Comparison of ENCODE assay signal across 9 cellular contexts in genomic region chr14:95520346-95520745, GRCh38. TPM values are rescaled to one million over a fixed set of nuclear protein-coding genes. Genes with fewer than 3 reads are reported as not detected.
DNase-seq lines count a peak whose midpoint lies in the region; ATAC-seq and TF ChIP-seq lines count a peak whose summit lies in the region.
"Had no signal": no experiment of that assay in that cellular context is flagged by ENCODE, and none has a peak within 500 bp of the region (broad histone marks: within the 10 kb centered on the region; RNA-seq: fewer than 3 reads in every experiment).

No MANE protein-coding gene starts in this region.

- ATAC-seq in Panc1: no peak
- no peak for ATAC-seq in GM21786 (IDR thresholded peaks at IDR 0.05; ENCODE audit: unreplicated experiment)

- peak overlapping the region; percentile 4; the same call in 1 of the 2 replicates for H3K27ac ChIP-seq in Panc1 (ENCODE audit: low read length)
- peak overlapping the region in 20 of 21 experiments; percentile 39 to 98 (median 76) for H3K27ac ChIP-seq in skin epidermis
- no peak overlapping the region for H3K27ac ChIP-seq in brain microvascular endothelial cell

- peaks cover 25% of the 10 kb centered on the region for H3K4me1 ChIP-seq in Panc1 (ENCODE audit: control insufficient read depth, insufficient read depth, low read length)

- in situ Hi-C loops in Panc1 (cut with HindIII; ENCODE audit: low pct_unique_long_range_greater_than_20kb, low sequenced_read_pairs) (no loop called here), brain microvascular endothelial cell (cut with HindIII; ENCODE audit: low pct_ligation_motif_present, low sequenced_read_pairs) (no loop called here)

- no TSS peak for BruUV-seq in Panc1 (replicated peaks; lab: Mats Ljungman, UMichigan)

- no peaks in the 10 kb centered on the region for H3K9me3 Mint-ChIP-seq in dendritic cell treated with granulocyte-macrophage colony-stimulating factor and Interleukin-4, amounts not matched to agents 40 ng/mL and 50 ng/mL, for 4 days

- H3K4me3 ChIP-seq in Panc1 (ENCODE audit: low read depth in 2 of 2, low read length in 2 of 2) (no peak overlapping the region), skin epidermis (no peak overlapping the region), MG63 (no peak overlapping the region), brain microvascular endothelial cell (ENCODE audit: low read depth, low read length) (no peak overlapping the region)

- DNase-seq in Panc1 (ENCODE audit: low read depth, low spot score) (no peak), MG63 (no peak), brain microvascular endothelial cell (no peak)
- DNase-seq in stimulated activated CD4-positive, alpha-beta T cell treated with anti-CD3 and anti-CD28 coated beads, Interleukin-2, amount 100 ng/mL, for 24 hours: no peak
- DNase-seq: NCI-H345 had no signal

- H3K36me3 Mint-ChIP-seq in dendritic cell treated with granulocyte-macrophage colony-stimulating factor and Interleukin-4, amounts not matched to agents 40 ng/mL and 50 ng/mL, for 4 days (ENCODE audit: low read depth): no peaks in the 10 kb centered on the region

- no peaks in the 10 kb centered on the region for H3K27me3 Mint-ChIP-seq in dendritic cell treated with granulocyte-macrophage colony-stimulating factor and Interleukin-4, amounts not matched to agents 40 ng/mL and 50 ng/mL, for 4 days

- peak; percentile 23 for TF ChIP-seq POLR2A in GM18526 (IDR thresholded peaks at IDR 0.05; ENCODE audit: extremely low read depth, insufficient read length)

- H3K4me1 Mint-ChIP-seq in dendritic cell treated with granulocyte-macrophage colony-stimulating factor and Interleukin-4, amounts not matched to agents 40 ng/mL and 50 ng/mL, for 4 days (ENCODE audit: low read depth): peaks cover 77% of the 10 kb centered on the region

- intact Hi-C loops in Panc1 (cut with micrococcal nuclease; ENCODE audit: unreplicated experiment): no loop called here
- intact Hi-C loops in dendritic cell treated with granulocyte-macrophage colony-stimulating factor and Interleukin-4, amounts not matched to agents 40 ng/mL and 50 ng/mL, for 4 days (cut with micrococcal nuclease): loop anchor here (1.0 to 10.0 kb wide), 2 partner anchors 14 to 206 kb away; partner anchors contain the start of gene CLMN

- H3K9me3 ChIP-seq in Panc1 (ENCODE audit: control insufficient read depth, insufficient read depth, low read depth, low read length) (no peaks in the 10 kb centered on the region), MG63 (no peaks in the 10 kb centered on the region)

- peak overlapping the region; percentile 62 for H3K4me3 Mint-ChIP-seq in dendritic cell treated with granulocyte-macrophage colony-stimulating factor and Interleukin-4, amounts not matched to agents 40 ng/mL and 50 ng/mL, for 4 days

- H3K27me3 ChIP-seq in Panc1 (ENCODE audit: control insufficient read depth, insufficient read depth, low read length): no peaks in the 10 kb centered on the region
- no peaks in the 10 kb centered on the region for H3K27me3 ChIP-seq in MG63
- no peaks in the 10 kb centered on the region for H3K27me3 ChIP-seq in brain microvascular endothelial cell (replicated peaks)

- POLR2A ChIA-PET in Panc1 (lab: Charles Lee): no interaction called here

- H3K36me3 ChIP-seq in Panc1 (ENCODE audit: control insufficient read depth, insufficient read depth, low read length) (no peaks in the 10 kb centered on the region), MG63 (no peaks in the 10 kb centered on the region), brain microvascular endothelial cell (replicated peaks) (no peaks in the 10 kb centered on the region)

- H3K27ac Mint-ChIP-seq in dendritic cell treated with granulocyte-macrophage colony-stimulating factor and Interleukin-4, amounts not matched to agents 40 ng/mL and 50 ng/mL, for 4 days: peak overlapping the region; percentile 91

- TF ChIP-seq CTCF in Panc1 (IDR thresholded peaks at IDR 0.05) (no peak), brain microvascular endothelial cell (IDR thresholded peaks at IDR 0.05; ENCODE audit: low read depth, low read length, missing control alignments) (no peak)

- CTCF ChIA-PET in Panc1 (lab: Charles Lee): no interaction called here

RNA-seq across cellular contexts. Expression of gene SYNE3, which starts 3.9 kb away (rescaled TPM):
- total RNA-seq in Panc1 (2021; ENCODE audit: unreplicated experiment): 6.2 TPM
- 2.1 TPM for polyA plus RNA-seq in Panc1 (2012; ENCODE audit: insufficient read length)
- 2.8 TPM in 2 replicates for total RNA-seq in MG63 (2014; rRNA removed; shearing (Covaris generic); ENCODE audit: low replicate concordance)

RNA-seq across cellular contexts. Expression of gene GLRX5, which starts 14.5 kb away (rescaled TPM):
- total RNA-seq in Panc1 (2021; ENCODE audit: unreplicated experiment): 38.6 TPM
- 42.7 TPM for polyA plus RNA-seq in Panc1 (2012; ENCODE audit: insufficient read length)
- 31.5 and 38.1 TPM in 2 replicates for total RNA-seq in MG63 (2014; rRNA removed; shearing (Covaris generic); ENCODE audit: low replicate concordance)
